8 cellular contexts compared by ENCODE assay signal in the genomic region with DNA sequence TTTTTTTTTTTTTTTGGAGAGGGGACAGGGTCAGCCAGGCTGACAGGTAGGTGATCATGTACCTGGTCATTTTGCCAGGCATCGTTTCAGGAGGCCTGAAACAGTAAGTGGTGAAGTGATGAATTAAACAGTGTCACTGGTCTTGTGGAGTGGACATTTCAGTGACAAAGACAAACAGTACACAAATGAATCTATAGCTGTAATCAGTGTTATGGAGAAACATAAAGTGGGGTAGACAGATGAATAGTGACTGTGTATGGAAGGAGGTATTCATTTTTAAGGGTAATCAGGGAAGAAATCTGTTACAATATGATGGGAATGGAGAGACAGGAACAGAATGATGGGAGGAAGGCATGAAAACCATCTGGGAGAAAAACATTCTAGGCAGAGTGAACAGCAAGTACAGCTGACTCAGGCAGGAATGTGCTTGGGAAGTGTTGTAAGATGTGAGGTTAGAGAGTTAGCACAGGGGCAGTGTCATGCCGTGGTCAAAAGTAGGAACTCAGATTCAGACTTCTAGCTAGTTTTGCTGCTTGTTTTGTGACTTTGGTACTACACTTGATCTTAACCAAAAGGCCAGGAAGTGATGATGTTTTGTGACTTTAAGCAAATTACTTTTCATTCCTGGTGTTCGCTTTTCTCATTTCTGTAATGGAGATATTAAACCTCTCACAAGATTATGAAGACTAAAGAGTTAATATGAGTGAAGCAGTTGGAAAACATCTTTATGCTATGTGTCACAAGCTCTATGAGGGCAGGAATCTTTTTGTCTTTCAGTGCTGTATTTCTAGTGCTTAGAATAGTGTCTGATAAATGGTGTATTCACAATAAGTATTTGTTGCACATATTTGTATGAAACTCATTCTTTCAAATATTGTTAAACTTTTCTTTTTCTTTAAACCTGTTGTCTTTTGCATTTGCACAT. TPM values are rescaled to one million over a fixed set of nuclear protein-coding genes. Genes with fewer than 3 reads are reported as not detected.
DNase-seq lines count a peak whose midpoint lies in the region; TF ChIP-seq lines count a peak whose summit lies in the region.

No MANE protein-coding gene starts in this region.

- H3K27me3 Mint-ChIP-seq in nephron (ENCODE audit: low read depth) = no peaks in the 10 kb centered on the region

- TF ChIP-seq CTCF in nephron (IDR thresholded peaks at IDR 0.05; ENCODE audit: unreplicated experiment in 3 of 3) (no peak), PC-9 (conservative IDR thresholded peaks at IDR 0.05) (no peak)

- peak; percentile 79 for DNase-seq in GM04504 (ENCODE audit: low read depth)
- DNase-seq in MV-4-11 (lab: John Stamatoyannopoulos, UW) = peak; percentile 62
- peak; percentile 57 for DNase-seq in dedifferentiated amniotic fluid mesenchymal stem cell (ENCODE audit: extremely low spot score)
- DNase-seq in PC-9 = no peak
- no peak for DNase-seq in NCI-H748 (lab: John Stamatoyannopoulos, UW; ENCODE audit: unreplicated experiment)
- no peak for DNase-seq in Karpas-422
- no peak for DNase-seq in NCI-H69 (lab: John Stamatoyannopoulos, UW)

- CTCF ChIA-PET in PC-9 (lab: Charles Lee) = no interaction called here

- no peak overlapping the region for H3K27ac ChIP-seq in PC-9
- no peak overlapping the region for H3K27ac ChIP-seq in Karpas-422 (ENCODE audit: low read length)

- H3K9me3 ChIP-seq in PC-9 (ENCODE audit: insufficient read depth, low read depth) (no peaks in the 10 kb centered on the region), Karpas-422 (ENCODE audit: low read length) (peaks cover 11% of the 10 kb centered on the region)

- H3K4me2 ChIP-seq in PC-9 (no peak overlapping the region), Karpas-422 (ENCODE audit: low read depth, low read length, poor library complexity, severe bottlenecking) (no peak overlapping the region)

- no peak overlapping the region for H3K4me3 Mint-ChIP-seq in nephron

- H3K27me3 ChIP-seq in PC-9 (ENCODE audit: insufficient read depth, low read depth) (no peaks in the 10 kb centered on the region), Karpas-422 (ENCODE audit: low read length) (no peaks in the 10 kb centered on the region)

- no peaks in the 10 kb centered on the region for H3K9me2 ChIP-seq in PC-9 (ENCODE audit: insufficient read depth)
- H3K9me2 ChIP-seq in Karpas-422 (replicated peaks; ENCODE audit: insufficient read depth, low read length) = no peaks in the 10 kb centered on the region

- H3F3A ChIP-seq in PC-9 (ENCODE audit: insufficient read depth, low read depth) = peaks cover 16% of the 10 kb centered on the region

- peaks cover 77% of the 10 kb centered on the region for H3K36me3 Mint-ChIP-seq in nephron (ENCODE audit: low read depth)

- no peaks in the 10 kb centered on the region for H3K9me3 Mint-ChIP-seq in nephron

- POLR2A ChIA-PET in PC-9 (lab: Charles Lee; ENCODE audit: unreplicated experiment) = no interaction called here

- H3K79me2 ChIP-seq in PC-9 (ENCODE audit: low read depth) (peaks cover 99% of the 10 kb centered on the region), Karpas-422 (ENCODE audit: low read length) (no peaks in the 10 kb centered on the region)

- no TSS peak for BruUV-seq in PC-9 (replicated peaks; lab: Mats Ljungman, UMichigan)

- H2AFZ ChIP-seq in PC-9 = no peak overlapping the region
- H2AFZ ChIP-seq in Karpas-422 (ENCODE audit: low read length) = no peak overlapping the region

- peak overlapping the region in 2 of 3 experiments; percentile 23 to 26 for H3K27ac Mint-ChIP-seq in nephron

- H3K4me3 ChIP-seq in PC-9 = no peak overlapping the region
- no peak overlapping the region for H3K4me3 ChIP-seq in Karpas-422 (ENCODE audit: low read length)

- H3K4me1 ChIP-seq in PC-9 (replicated peaks; ENCODE audit: insufficient read depth) = no peaks in the 10 kb centered on the region
- no peaks in the 10 kb centered on the region for H3K4me1 ChIP-seq in Karpas-422 (ENCODE audit: low read length)

- H3K9ac ChIP-seq in Karpas-422 (ENCODE audit: low read length) = no peak overlapping the region

- intact Hi-C loops in PC-9 (cut with micrococcal nuclease; ENCODE audit: unreplicated experiment) = no loop called here

- H3K36me3 ChIP-seq in PC-9 (ENCODE audit: low read depth) = peaks cover 11% of the 10 kb centered on the region; the same call in 1 of the 2 replicates
- no peaks in the 10 kb centered on the region for H3K36me3 ChIP-seq in Karpas-422 (ENCODE audit: insufficient read depth, low read length)

- peaks cover 43% of the 10 kb centered on the region for H3K4me1 Mint-ChIP-seq in nephron

- peaks cover 94% of the 10 kb centered on the region for H4K20me1 ChIP-seq in PC-9 (ENCODE audit: insufficient read depth)
- H4K20me1 ChIP-seq in Karpas-422 (ENCODE audit: insufficient read depth, low read depth, low read length) = no peaks in the 10 kb centered on the region

RNA-seq across cellular contexts. Expression of a gene that starts 43.4 kb away (rescaled TPM):
- 47.1 and 50.8 TPM in 2 replicates for total RNA-seq in PC-9 (2021)
- 0.04 TPM in 1 of 2 replicates, not detected in the other for total RNA-seq in Karpas-422 (2014; rRNA removed; shearing (Covaris generic); ENCODE audit: low replicate concordance)

Comparison
In these comparisons a context has a peak if more than half of its experiments do, and no peak if none do; other contexts are left out.
1. DNase-seq: peak in GM04504 (single experiment), MV-4-11 (single experiment) and dedifferentiated amniotic fluid mesenchymal stem cell (single experiment); none in PC-9 (0 of 2), NCI-H748 (single experiment), Karpas-422 (single experiment) and NCI-H69 (single experiment).
2. RNA of a gene that starts 43.4 kb away (total RNA-seq): 47.1 to 50.8 TPM in PC-9; 0.04 TPM in Karpas-422; every median in the first group is over 10 times any median in the second.